ENCODE assay signal across 9 cellular contexts in the genomic region with DNA sequence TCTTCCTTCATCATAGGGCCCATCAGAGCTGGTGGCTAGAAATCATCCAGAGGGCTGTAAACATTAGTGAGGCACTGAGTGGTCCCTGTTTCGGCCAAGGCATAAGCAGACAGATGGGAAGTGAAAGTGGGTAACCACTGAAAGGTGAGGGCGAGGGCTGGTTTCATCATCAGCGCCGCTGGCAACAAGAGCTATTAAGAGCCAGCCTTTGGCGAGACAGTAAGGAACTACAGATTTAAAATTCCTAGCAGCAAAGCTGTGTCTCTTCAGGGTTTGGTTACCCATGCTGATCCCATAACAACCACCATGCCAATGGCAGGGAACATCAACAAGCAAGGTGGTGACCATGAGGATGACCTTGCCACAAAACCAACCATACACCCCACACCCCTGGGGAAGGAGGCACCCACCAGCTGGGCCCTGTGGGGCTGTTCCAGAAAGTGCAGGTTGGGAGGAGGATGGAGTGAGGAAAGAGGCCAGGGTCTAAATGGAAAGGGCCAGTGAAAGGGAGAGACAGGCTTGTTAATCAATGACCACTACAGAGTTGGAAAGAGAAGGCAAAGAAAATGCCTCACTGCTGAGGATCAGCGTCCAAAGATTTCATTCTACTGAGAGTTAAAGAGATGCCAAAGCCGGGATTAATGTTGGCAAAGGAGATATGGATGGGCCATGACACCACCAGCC. TPM values are rescaled to one million over a fixed set of nuclear protein-coding genes. Genes with fewer than 3 reads are reported as not detected.
DNase-seq lines count a peak whose midpoint lies in the region; ATAC-seq and TF ChIP-seq lines count a peak whose summit lies in the region.
"Had no signal": no experiment of that assay in that cellular context is flagged by ENCODE, and none has a peak within 500 bp of the region (broad histone marks: within the 10 kb centered on the region; RNA-seq: fewer than 3 reads in every experiment).

No MANE protein-coding gene starts in this region.

- H3K4me3 ChIP-seq in tibial nerve: no peak overlapping the region

- no peaks in the 10 kb centered on the region for H3K36me3 ChIP-seq in tibial nerve

- 79 to 84% methylated on average over 7 of the region's 7 CpGs for WGBS in tibial nerve, 2 donors

- peak; percentile 38 for DNase-seq in left lobe of liver (ENCODE audit: low spot score)
- DNase-seq in NCI-H2029 (lab: John Stamatoyannopoulos, UW): no peak
- DNase-seq in activated gamma-delta T cell (lab: John Stamatoyannopoulos, UW): no peak
- DNase-seq in tibial nerve (ENCODE audit: low spot score in 2 of 2): no peak
- no peak for DNase-seq in DMS53 (lab: John Stamatoyannopoulos, UW)
- DNase-seq: NCI-H1105 treated with DMSO at 0.1 percent for 48 hours had no signal

- no peaks in the 10 kb centered on the region for H3K9me3 ChIP-seq in tibial nerve

- peaks cover 0 to 14% (median 2%) of the 10 kb centered on the region in 4 donors for H3K4me1 ChIP-seq in tibial nerve

- TF ChIP-seq EP300 in tibial nerve (IDR thresholded peaks at IDR 0.05): no peak

- no peak overlapping the region for H3K27ac ChIP-seq in tibial nerve

- H3K27me3 ChIP-seq in tibial nerve: no peaks in the 10 kb centered on the region

- TF ChIP-seq CTCF in tibial nerve (IDR thresholded peaks at IDR 0.05): no peak

- no peak for TF ChIP-seq POLR2A in tibial nerve (IDR thresholded peaks at IDR 0.05)

- peak; percentile 88 for ATAC-seq in GM18867 (IDR thresholded peaks at IDR 0.05; ENCODE audit: unreplicated experiment)
- peak; percentile 88 for ATAC-seq in GM21723 (IDR thresholded peaks at IDR 0.05; ENCODE audit: unreplicated experiment)
- peak; percentile 71 for ATAC-seq in HG03575 (IDR thresholded peaks at IDR 0.05; ENCODE audit: extremely low read depth, insufficient number of reproducible peaks, low FRiP score, unreplicated experiment)
- peak; percentile 79 for ATAC-seq in left lobe of liver

RNA-seq across cellular contexts. Expression of gene SLC20A1, which starts 9.0 kb away (rescaled TPM):
- total RNA-seq in left lobe of liver (12.9 TPM), tibial nerve (10 to 100 TPM; 19.3 to 50.5 (median 32.8) TPM)

RNA-seq across cellular contexts. Expression of gene CHCHD5, which starts 52.3 kb away (rescaled TPM):
- total RNA-seq in left lobe of liver (21.2 TPM), tibial nerve (10 to 100 TPM in 3 of 4 donors, 1 to 10 TPM in 1; 4.3 to 30.6 (median 17.9) TPM)
